In the genomic region with DNA sequence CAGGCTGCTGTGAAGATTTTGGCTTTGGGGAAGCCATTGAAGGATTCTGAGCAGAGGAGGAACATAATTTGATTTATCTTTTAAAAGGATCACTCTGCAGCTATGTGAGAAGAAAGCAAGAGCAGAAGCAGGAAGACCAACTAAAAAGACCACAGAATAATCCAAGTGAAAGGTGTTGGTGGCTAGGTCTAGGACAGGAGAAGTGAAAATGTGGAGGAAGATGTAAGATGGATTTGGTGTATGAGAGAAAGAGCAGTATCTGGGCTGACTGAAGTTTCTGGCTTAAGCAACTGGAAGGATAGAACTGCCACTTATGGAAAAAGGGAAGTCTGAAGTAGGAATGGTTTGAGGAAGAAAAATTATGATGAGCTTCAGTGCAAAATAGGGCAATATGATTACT, we compare ENCODE assay signal across 10 cellular contexts.
DNase-seq lines count a peak whose midpoint lies in the region; ATAC-seq and TF ChIP-seq lines count a peak whose summit lies in the region.
"Had no signal": no experiment of that assay in that cellular context is flagged by ENCODE, and none has a peak within 500 bp of the region (broad histone marks: within the 10 kb centered on the region; RNA-seq: fewer than 3 reads in every experiment).

No MANE protein-coding gene starts in this region.

- H3K4me1 Mint-ChIP-seq in activated naive CD8-positive, alpha-beta T cell treated with anti-CD3 and anti-CD28 coated beads, Interleukin-2, amount 10 ng/mL, durations not matched to agents 7 days and 5 days: peaks cover 32% of the 10 kb centered on the region

- H3K9me3 ChIP-seq in gastroesophageal sphincter: peaks cover 0 to 7% (median 0%) of the 10 kb centered on the region in 3 donors
- H3K9me3 ChIP-seq in HAP-1: no peaks in the 10 kb centered on the region

- H3K4me3 ChIP-seq in gastroesophageal sphincter: no peak overlapping the region
- no peak overlapping the region for H3K4me3 ChIP-seq in HAP-1
- H3K4me3 ChIP-seq: tibial artery had no signal

- H3K4me1 ChIP-seq in gastroesophageal sphincter (no peaks in the 10 kb centered on the region), HAP-1 (no peaks in the 10 kb centered on the region)

- H3K36me3 ChIP-seq in gastroesophageal sphincter (no peaks in the 10 kb centered on the region), HAP-1 (replicated peaks) (no peaks in the 10 kb centered on the region)
- H3K36me3 ChIP-seq: tibial artery had no signal

- no peak for TF ChIP-seq EP300 in gastroesophageal sphincter (IDR thresholded peaks at IDR 0.05)

- peak overlapping the region; percentile 74 for H3K4me3 Mint-ChIP-seq in activated naive CD8-positive, alpha-beta T cell treated with anti-CD3 and anti-CD28 coated beads, Interleukin-2, amount 10 ng/mL, durations not matched to agents 7 days and 5 days

- H3K27me3 ChIP-seq in gastroesophageal sphincter: no peaks in the 10 kb centered on the region
- H3K27me3 ChIP-seq in HAP-1 (ENCODE audit: low read depth): no peaks in the 10 kb centered on the region
- H3K27me3 ChIP-seq: tibial artery had no signal

- H3K9me3 Mint-ChIP-seq in activated naive CD8-positive, alpha-beta T cell treated with anti-CD3 and anti-CD28 coated beads, Interleukin-2, amount 10 ng/mL, durations not matched to agents 7 days and 5 days: peaks cover 2% of the 10 kb centered on the region

- peak overlapping the region in 1 of 4 donors; percentile 21 for H3K27ac ChIP-seq in gastroesophageal sphincter
- H3K27ac ChIP-seq: tibial artery had no signal

- no peak for TF ChIP-seq CTCF in gastroesophageal sphincter (IDR thresholded peaks at IDR 0.05)

- in situ Hi-C loops in HAP-1 (cut with MboI; ENCODE audit: low sequenced_read_pairs): loop anchor here (10.0 kb wide), 1 partner anchor 139 kb away; no protein-coding TSS in a partner anchor

- peaks cover 9% of the 10 kb centered on the region for H3K36me3 Mint-ChIP-seq in activated naive CD8-positive, alpha-beta T cell treated with anti-CD3 and anti-CD28 coated beads, Interleukin-2, amount 10 ng/mL, durations not matched to agents 7 days and 5 days

- TF ChIP-seq POLR2A in gastroesophageal sphincter (IDR thresholded peaks at IDR 0.05) (no peak), erythroblast (IDR thresholded peaks at IDR 0.05; ENCODE audit: low read length) (no peak)

- H3K27ac Mint-ChIP-seq in activated naive CD8-positive, alpha-beta T cell treated with anti-CD3 and anti-CD28 coated beads, Interleukin-2, amount 10 ng/mL, durations not matched to agents 7 days and 5 days: peak overlapping the region; percentile 80

- peak; percentile 7 for DNase-seq in Ammon's horn (ENCODE audit: low spot score)
- no peak for DNase-seq in activated naive CD8-positive, alpha-beta T cell treated with anti-CD3 and anti-CD28 coated beads, Interleukin-2, amount 10 ng/mL, durations not matched to agents 7 days and 5 days
- no peak for DNase-seq in mesenteric fat pad (ENCODE audit: low spot score)
- DNase-seq in HAP-1 (ENCODE audit: low spot score in 2 of 2): no peak
- no peak for DNase-seq in erythroblast (lab: John Stamatoyannopoulos, UW)
- DNase-seq: NCI-H1417, tibial artery had no signal

- no peaks in the 10 kb centered on the region for H3K27me3 Mint-ChIP-seq in activated naive CD8-positive, alpha-beta T cell treated with anti-CD3 and anti-CD28 coated beads, Interleukin-2, amount 10 ng/mL, durations not matched to agents 7 days and 5 days

- POLR2A ChIA-PET in activated naive CD8-positive, alpha-beta T cell treated with anti-CD3 and anti-CD28 coated beads, Interleukin-2, amount 10 ng/mL, durations not matched to agents 7 days and 5 days (lab: Charles Lee): interaction anchor here (1.0 to 1.8 kb wide), 4 partner anchors 9 to 62 kb away, joined by 3 to 8 read pairs (median 4); a partner anchor contains a TSS

- ATAC-seq in GM19035 (IDR thresholded peaks at IDR 0.05; ENCODE audit: unreplicated experiment) (peak; percentile 28), HG03159 (IDR thresholded peaks at IDR 0.05; ENCODE audit: unreplicated experiment) (peak; percentile 31), gastroesophageal sphincter (no peak)
- ATAC-seq in activated naive CD8-positive, alpha-beta T cell treated with anti-CD3 and anti-CD28 coated beads, Interleukin-2, amount 10 ng/mL, durations not matched to agents 7 days and 5 days (ENCODE audit: low read depth): no peak

Comparison
In these comparisons a context has a peak if more than half of its experiments do, and no peak if none do; other contexts are left out.
1. ATAC-seq: peak in GM19035 (single experiment) and HG03159 (single experiment); none in activated naive CD8-positive, alpha-beta T cell treated with anti-CD3 and anti-CD28 coated beads, Interleukin-2, amount 10 ng/mL, durations not matched to agents 7 days and 5 days (single experiment) and gastroesophageal sphincter (single experiment).